ENCODE assay signal across 10 cellular contexts in the genomic region with DNA sequence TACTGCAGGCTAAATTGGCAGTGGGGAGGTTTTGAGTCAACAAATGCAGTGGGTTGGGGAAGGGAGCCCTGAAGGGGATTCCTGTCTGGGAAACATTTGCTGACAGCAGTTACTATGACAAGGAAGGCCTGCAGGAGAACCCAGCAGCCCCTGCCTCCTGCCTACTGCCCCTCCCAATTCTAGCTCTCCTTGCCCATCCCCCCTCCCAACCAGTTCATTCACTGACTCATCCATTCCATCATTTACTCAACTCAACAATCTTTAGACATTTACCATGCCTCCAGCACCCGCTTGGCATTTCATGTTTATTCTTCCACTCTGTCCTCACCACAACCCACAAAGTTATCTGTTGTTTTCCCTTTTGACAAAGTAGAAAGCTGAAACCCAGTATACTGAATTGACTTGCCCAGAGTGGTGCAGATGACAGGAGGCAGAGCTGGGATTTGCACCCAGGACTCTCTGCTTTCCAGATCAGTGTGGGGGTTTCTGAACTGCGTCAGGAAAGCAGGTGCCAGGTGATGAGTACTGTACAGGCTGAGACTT.
DNase-seq lines count a peak whose midpoint lies in the region; ATAC-seq, FAIRE-seq and TF ChIP-seq lines count a peak whose summit lies in the region.
"Had no signal": no experiment of that assay in that cellular context is flagged by ENCODE, and none has a peak within 500 bp of the region (broad histone marks: within the 10 kb centered on the region; RNA-seq: fewer than 3 reads in every experiment).

No MANE protein-coding gene starts in this region.

- H3K4me3 ChIP-seq in H1 (ENCODE audit: extremely low read depth in 1 of 4, insufficient read depth in 2 of 4, low read depth in 3 of 4, low read length in 4 of 4): no peak overlapping the region

- no peaks in the 10 kb centered on the region for H4K20me1 ChIP-seq in H1 (replicated peaks in 1 of 2; ENCODE audit: control insufficient read depth in 1 of 2, insufficient read depth in 2 of 2, low read length in 2 of 2)

- H3K14ac ChIP-seq in H1 (ENCODE audit: insufficient read length): no peak overlapping the region

- H3K4me3 Mint-ChIP-seq in HFFc6: no peak overlapping the region; the same call in 1 of the 2 replicates
- no peak overlapping the region for H3K4me3 Mint-ChIP-seq in T-helper 2 cell treated with Interferon-gamma antibody and Interleukin-4, amounts not matched to agents 5 μg/mL and 100 μg/mL, for 36 hours
- H3K4me3 Mint-ChIP-seq: memory B cell had no signal

- no peak for ATAC-seq in HG03439 (IDR thresholded peaks at IDR 0.05; ENCODE audit: unreplicated experiment)

- no peak overlapping the region for H3K4me2 ChIP-seq in H1 (ENCODE audit: insufficient read depth in 1 of 2, low read depth in 2 of 2, low read length in 2 of 2)

- H4K5ac ChIP-seq in H1 (ENCODE audit: insufficient read length, low read depth, low read length): no peak overlapping the region

- H3K4me1 ChIP-seq in H1 (replicated peaks in 1 of 4; ENCODE audit: control insufficient read depth in 3 of 4, insufficient read depth in 4 of 4, low read length in 3 of 4): peaks cover 0 to 14% (median 10%) of the 10 kb centered on the region in 4 experiments; a peak in 6 of 7 replicates

- no peak overlapping the region for H3K4ac ChIP-seq in H1 (replicated peaks; ENCODE audit: insufficient read length, low read depth, low read length)

- H3K79me2 ChIP-seq in H1 (ENCODE audit: control insufficient read depth in 1 of 2, insufficient read depth in 2 of 2, low read length in 2 of 2): no peaks in the 10 kb centered on the region

- DNase-seq in HFFc6 (peak; percentile 70), H1 (ENCODE audit: low read depth in 1 of 2, low spot score in 2 of 2) (no peak), NCI-H2196 treated with DMSO at 0.1 percent for 48 hours (lab: John Stamatoyannopoulos, UW; ENCODE audit: unreplicated experiment) (no peak), GM19239 (ENCODE audit: insufficient read length, low spot score) (no peak)
- DNase-seq in T-helper 2 cell treated with Interferon-gamma antibody and Interleukin-4, amounts not matched to agents 5 μg/mL and 100 μg/mL, for 36 hours (ENCODE audit: low spot score): peak; percentile 74
- DNase-seq in stimulated activated CD4-positive, alpha-beta T cell treated with anti-CD3 and anti-CD28 coated beads, Interleukin-2, amount 100 ng/mL, for 4 hours (ENCODE audit: low read depth): peak; percentile 2
- no peak for DNase-seq in activated effector memory CD4-positive, alpha-beta T cell treated with Interleukin-2 at 50 U/mL for 16 hours
- DNase-seq: T1000 had no signal

- no peak overlapping the region for H2BK5ac ChIP-seq in H1 (ENCODE audit: low read depth, low read length)

- H3K56ac ChIP-seq in H1 (replicated peaks; ENCODE audit: insufficient read length, low read depth, low read length): no peak overlapping the region

- H3K9me3 Mint-ChIP-seq in HFFc6: no peaks in the 10 kb centered on the region
- H3K9me3 Mint-ChIP-seq in T-helper 2 cell treated with Interferon-gamma antibody and Interleukin-4, amounts not matched to agents 5 μg/mL and 100 μg/mL, for 36 hours: no peaks in the 10 kb centered on the region
- H3K9me3 Mint-ChIP-seq: memory B cell had no signal

- TF ChIP-seq CTCF in HFFc6 (IDR thresholded peaks at IDR 0.05) (no peak), H1 (IDR thresholded peaks at IDR 0.05; ENCODE audit: control extremely low read depth in 1 of 3, insufficient read depth in 1 of 3, low read depth in 1 of 3, low read length in 3 of 3) (no peak)

- H3K27ac Mint-ChIP-seq in HFFc6: no peak overlapping the region
- H3K27ac Mint-ChIP-seq in T-helper 2 cell treated with Interferon-gamma antibody and Interleukin-4, amounts not matched to agents 5 μg/mL and 100 μg/mL, for 36 hours: peak overlapping the region; percentile 67
- H3K27ac Mint-ChIP-seq: memory B cell had no signal

- H3K79me1 ChIP-seq in H1 (ENCODE audit: low read depth, low read length): no peaks in the 10 kb centered on the region

- no peak overlapping the region for H4K8ac ChIP-seq in H1 (ENCODE audit: extremely low read depth, insufficient read depth, low read length)

- H3K27ac ChIP-seq in H1 (ENCODE audit: low read depth, low read length): no peak overlapping the region

- peaks cover 0 to 3% (median 0%) of the 10 kb centered on the region in 4 experiments; a peak in 1 of 7 replicates for H3K27me3 ChIP-seq in H1 (replicated peaks in 1 of 4; ENCODE audit: control insufficient read depth in 3 of 4, extremely low read depth in 1 of 4, insufficient read depth in 3 of 4, low read length in 3 of 4)

- H2AFZ ChIP-seq in H1 (ENCODE audit: low read length): no peak overlapping the region

- no peak for TF ChIP-seq EP300 in H1 (IDR thresholded peaks at IDR 0.05; ENCODE audit: borderline replicate concordance in 1 of 2, low read depth in 2 of 2, low read length in 2 of 2)

- no peaks in the 10 kb centered on the region for H3K4me1 Mint-ChIP-seq in HFFc6 (ENCODE audit: low read depth)
- peaks cover 6% of the 10 kb centered on the region for H3K4me1 Mint-ChIP-seq in T-helper 2 cell treated with Interferon-gamma antibody and Interleukin-4, amounts not matched to agents 5 μg/mL and 100 μg/mL, for 36 hours (ENCODE audit: low read depth)
- H3K4me1 Mint-ChIP-seq: memory B cell had no signal

- no peak overlapping the region for H2BK12ac ChIP-seq in H1 (ENCODE audit: low read depth, low read length)

- H3K27me3 Mint-ChIP-seq in HFFc6 (ENCODE audit: insufficient read depth): peaks cover 25% of the 10 kb centered on the region
- H3K27me3 Mint-ChIP-seq in T-helper 2 cell treated with Interferon-gamma antibody and Interleukin-4, amounts not matched to agents 5 μg/mL and 100 μg/mL, for 36 hours (ENCODE audit: low read depth): no peaks in the 10 kb centered on the region

- H3K18ac ChIP-seq in H1 (ENCODE audit: extremely low read depth, low read length): no peak overlapping the region

- WGBS in H1 (ENCODE audit: extremely low coverage in 1 of 2, insufficient coverage in 1 of 2, insufficient read length in 1 of 2, insufficient replicate concordance in 2 of 2, low coverage in 1 of 2, low lambda C conversion rate in 2 of 2, missing lambda C conversion rate in 1 of 2), 2 experiments: 84% methylated on average over 2 of the region's 2 CpGs; no CpG with 5 or more reads in 1 of the 2 experiments

- no peak for TF ChIP-seq RAD21 in H1 (IDR thresholded peaks at IDR 0.05 in 1 of 2, conservative IDR thresholded peaks at IDR 0.05 in 1 of 2; ENCODE audit: low read depth in 2 of 2, low read length in 2 of 2)

- POLR2A ChIA-PET in H1 (lab: Charles Lee; ENCODE audit: partially characterized antibody): interaction anchor here (1.3 kb wide), 1 partner anchor 13 kb away, joined by 3 read pairs; no protein-coding TSS in a partner anchor

- H2AK5ac ChIP-seq in H1 (ENCODE audit: low read depth, low read length): no peak overlapping the region

- no peak overlapping the region for H2BK15ac ChIP-seq in H1 (ENCODE audit: low read length)

- no peak overlapping the region for H3K9ac ChIP-seq in H1 (replicated peaks in 1 of 4; ENCODE audit: extremely low read depth in 1 of 4, low read depth in 3 of 4, low read length in 3 of 4)

- CTCF ChIA-PET in H1 (lab: Charles Lee; ENCODE audit: partially characterized antibody): interaction anchor here (0.5 to 1.4 kb wide), 6 partner anchors 9 to 1005 kb away, joined by 3 to 4 read pairs (median 3); no protein-coding TSS in a partner anchor

- H2BK120ac ChIP-seq in H1 (replicated peaks; ENCODE audit: low read depth, low read length): no peak overlapping the region

- TF ChIP-seq POLR2A in H1 (IDR thresholded peaks at IDR 0.05; ENCODE audit: control extremely low read depth in 1 of 2, low read depth in 2 of 2, low read length in 2 of 2): no peak

- H4K91ac ChIP-seq in H1 (replicated peaks; ENCODE audit: insufficient read length, low read length): no peak overlapping the region

- no peaks in the 10 kb centered on the region for H3K9me3 ChIP-seq in H1 (ENCODE audit: insufficient read depth in 2 of 2, low read depth in 1 of 2, low read length in 1 of 2)

- no peaks in the 10 kb centered on the region for H3K36me3 Mint-ChIP-seq in HFFc6 (ENCODE audit: low read depth)
- H3K36me3 Mint-ChIP-seq in T-helper 2 cell treated with Interferon-gamma antibody and Interleukin-4, amounts not matched to agents 5 μg/mL and 100 μg/mL, for 36 hours (ENCODE audit: low read depth): no peaks in the 10 kb centered on the region

- no peak overlapping the region for H2BK20ac ChIP-seq in H1 (ENCODE audit: low read length)

- no peak for FAIRE-seq in H1 (lab: Jason Lieb, UNC)
- FAIRE-seq in GM19239 (lab: Jason Lieb, UNC): no peak

- no peaks in the 10 kb centered on the region for H3K36me3 ChIP-seq in H1 (ENCODE audit: control insufficient read depth in 2 of 4, insufficient read depth in 4 of 4, low read length in 3 of 4)

- no peak overlapping the region for H3K23ac ChIP-seq in H1 (ENCODE audit: insufficient read length)

- peaks cover 1% of the 10 kb centered on the region; the same call in 1 of the 2 replicates for H3K23me2 ChIP-seq in H1 (ENCODE audit: low read depth, low read length)

TF ChIP-seq in H1, 55 proteins besides CTCF, POLR2A, EP300 and RAD21:
- TF ChIP-seq CBX8 (IDR thresholded peaks at IDR 0.05; ENCODE audit: borderline replicate concordance, low read depth, low read length): no peak
- TF ChIP-seq KDM5A (IDR thresholded peaks at IDR 0.05; ENCODE audit: low read length): no peak
- TF ChIP-seq JUN (IDR thresholded peaks at IDR 0.05; ENCODE audit: low read depth, low read length): 0 out of 2 replicates have a peak, but pooled peaks have one; percentile 26
- no peak for TF ChIP-seq SP1 (IDR thresholded peaks at IDR 0.05; ENCODE audit: low read depth, low read length)
- no peak for TF ChIP-seq TAF7 (optimal IDR thresholded peaks at IDR 0.05; ENCODE audit: borderline replicate concordance, low read depth, low read length)
- 0 out of 2 replicates have a peak, but pooled peaks have one; percentile 26 for TF ChIP-seq JUND (IDR thresholded peaks at IDR 0.05; ENCODE audit: low read length)
- TF ChIP-seq, protein P1, sequence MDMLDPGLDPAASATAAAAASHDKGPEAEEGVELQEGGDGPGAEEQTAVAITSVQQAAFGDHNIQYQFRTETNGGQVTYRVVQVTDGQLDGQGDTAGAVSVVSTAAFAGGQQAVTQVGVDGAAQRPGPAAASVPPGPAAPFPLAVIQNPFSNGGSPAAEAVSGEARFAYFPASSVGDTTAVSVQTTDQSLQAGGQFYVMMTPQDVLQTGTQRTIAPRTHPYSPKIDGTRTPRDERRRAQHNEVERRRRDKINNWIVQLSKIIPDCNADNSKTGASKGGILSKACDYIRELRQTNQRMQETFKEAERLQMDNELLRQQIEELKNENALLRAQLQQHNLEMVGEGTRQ (IDR thresholded peaks at IDR 0.05; ENCODE audit: low read length): no peak
- no peak for TF ChIP-seq SP2 (IDR thresholded peaks at IDR 0.05; ENCODE audit: low read length)
- TF ChIP-seq RXRA (IDR thresholded peaks at IDR 0.05; ENCODE audit: insufficient read depth, low read depth, low read length): no peak

Comparison
In these comparisons a context has a peak if more than half of its experiments do, and no peak if none do; other contexts are left out.
1. DNase-seq: peak in HFFc6 (single experiment), T-helper 2 cell treated with Interferon-gamma antibody and Interleukin-4, amounts not matched to agents 5 μg/mL and 100 μg/mL, for 36 hours (single experiment) and stimulated activated CD4-positive, alpha-beta T cell treated with anti-CD3 and anti-CD28 coated beads, Interleukin-2, amount 100 ng/mL, for 4 hours (single experiment); none in H1 (0 of 2), activated effector memory CD4-positive, alpha-beta T cell treated with Interleukin-2 at 50 U/mL for 16 hours (single experiment), NCI-H2196 treated with DMSO at 0.1 percent for 48 hours (single experiment) and GM19239 (single experiment).